8 cellular contexts compared by ENCODE assay signal in genomic region chr16:50282010-50282538, GRCh38. TPM values are rescaled to one million over a fixed set of nuclear protein-coding genes. Genes with fewer than 3 reads are reported as not detected.
A peak's percentile ranks its signal among the peaks of the same experiment; 100 is the strongest.
DNase-seq lines count a peak whose midpoint lies in the region; ATAC-seq and TF ChIP-seq lines count a peak whose summit lies in the region.

No MANE protein-coding gene starts in this region.

- H3K9me3 Mint-ChIP-seq in activated CD4-positive, alpha-beta memory T cell treated with anti-CD3 and anti-CD28 coated beads for 36 hours: peaks cover 5% of the 10 kb centered on the region

- H2AFZ ChIP-seq in fibroblast of lung (ENCODE audit: low read length): no peak overlapping the region

- no peaks in the 10 kb centered on the region for H3K9me3 ChIP-seq in fibroblast of lung (ENCODE audit: control insufficient read depth, insufficient read depth, low read depth, low read length)

- H3K36me3 Mint-ChIP-seq in activated CD4-positive, alpha-beta memory T cell treated with anti-CD3 and anti-CD28 coated beads for 36 hours: peaks cover 26% of the 10 kb centered on the region

- no peaks in the 10 kb centered on the region for H3K36me3 ChIP-seq in fibroblast of lung (ENCODE audit: control insufficient read depth, insufficient read depth, low read length)

- H3K4me1 Mint-ChIP-seq in activated CD4-positive, alpha-beta memory T cell treated with anti-CD3 and anti-CD28 coated beads for 36 hours (ENCODE audit: low read depth): peaks cover 86% of the 10 kb centered on the region

- H3K27me3 Mint-ChIP-seq in activated CD4-positive, alpha-beta memory T cell treated with anti-CD3 and anti-CD28 coated beads for 36 hours: no peaks in the 10 kb centered on the region

- ATAC-seq in GM19438 (IDR thresholded peaks at IDR 0.05; ENCODE audit: low read depth, unreplicated experiment) (peak; percentile 92), HG03469 (IDR thresholded peaks at IDR 0.05; ENCODE audit: unreplicated experiment) (peak; percentile 93), sciatic nerve (peak; percentile 84)

- TF ChIP-seq CTCF in AG10803 (conservative IDR thresholded peaks at IDR 0.05; ENCODE audit: low read length): no peak
- no peak for TF ChIP-seq CTCF in fibroblast of lung (conservative IDR thresholded peaks at IDR 0.05 in 1 of 2, IDR thresholded peaks at IDR 0.05 in 1 of 2; ENCODE audit: low read depth in 1 of 2, low read length in 2 of 2)

- H3K27ac ChIP-seq in fibroblast of lung (ENCODE audit: insufficient read depth, low read length): no peak overlapping the region

- CTCF ChIA-PET in activated CD4-positive, alpha-beta memory T cell treated with anti-CD3 and anti-CD28 coated beads for 36 hours (lab: Charles Lee): interaction anchor here (0.7 to 2.9 kb wide), 7 partner anchors 7 to 388 kb away, joined by 3 to 11 read pairs (median 3); partner anchors contain the start of gene ADCY7

- H3K4me1 ChIP-seq in fibroblast of lung (ENCODE audit: control insufficient read depth, extremely low read depth, insufficient read depth, low read length): no peaks in the 10 kb centered on the region

- H3K27me3 ChIP-seq in fibroblast of lung (ENCODE audit: control insufficient read depth, insufficient read depth, low read length): no peaks in the 10 kb centered on the region

- H3K4me3 ChIP-seq in AG10803 (ENCODE audit: low read length): no peak overlapping the region
- H3K4me3 ChIP-seq in fibroblast of lung (replicated peaks in 1 of 4; ENCODE audit: control extremely low read depth in 1 of 4, insufficient read depth in 1 of 4, low read depth in 3 of 4, low read length in 4 of 4): no peak overlapping the region

- no peak overlapping the region for H3K9ac ChIP-seq in fibroblast of lung (ENCODE audit: insufficient read depth, low read length)

- peak overlapping the region; percentile 65 for H3K27ac Mint-ChIP-seq in activated CD4-positive, alpha-beta memory T cell treated with anti-CD3 and anti-CD28 coated beads for 36 hours

- H3K4me2 ChIP-seq in fibroblast of lung (ENCODE audit: extremely low read depth, insufficient read depth, low read length): no peak overlapping the region

- no peaks in the 10 kb centered on the region for H4K20me1 ChIP-seq in fibroblast of lung (ENCODE audit: control insufficient read depth, extremely low read depth, insufficient read depth, low read length)

- intact Hi-C loops in activated CD4-positive, alpha-beta memory T cell treated with anti-CD3 and anti-CD28 coated beads for 36 hours (cut with micrococcal nuclease): no loop called here
- intact Hi-C loops in sciatic nerve (cut with DNase I): no loop called here

- H3K4me3 Mint-ChIP-seq in activated CD4-positive, alpha-beta memory T cell treated with anti-CD3 and anti-CD28 coated beads for 36 hours: peak overlapping the region; percentile 18

- no peaks in the 10 kb centered on the region for H3K79me2 ChIP-seq in fibroblast of lung (ENCODE audit: control insufficient read depth, insufficient read depth, low read length)

- peak; percentile 47 for DNase-seq in AG10803 (ENCODE audit: low read depth)
- DNase-seq in activated CD4-positive, alpha-beta memory T cell treated with anti-CD3 and anti-CD28 coated beads for 36 hours: peak; percentile 76
- DNase-seq in fibroblast of lung (ENCODE audit: low read depth in 2 of 2): peak; percentile 46 to 74
- DNase-seq in sciatic nerve (ENCODE audit: low spot score): peak; percentile 81
- no peak for DNase-seq in kidney glomerular epithelial cell (lab: John Stamatoyannopoulos, UW)
- DNase-seq in 8988T: no peak

- POLR2A ChIA-PET in activated CD4-positive, alpha-beta memory T cell treated with anti-CD3 and anti-CD28 coated beads for 36 hours (lab: Charles Lee): interaction anchor here (0.6 to 1.6 kb wide), 6 partner anchors 8 to 55 kb away, joined by 3 to 7 read pairs (median 3); partner anchors contain the start of gene ADCY7

RNA-seq across cellular contexts. Expression of gene ADCY7, which starts 15.7 kb away (rescaled TPM):
- total RNA-seq in activated CD4-positive, alpha-beta memory T cell treated with anti-CD3 and anti-CD28 coated beads for 36 hours: 100 to 1,000 TPM in 1 of 2 experiments, 10 to 100 TPM in 1; 100.0 to 107 TPM
- total RNA-seq in fibroblast of lung: 34.0 and 34.7 TPM in 2 replicates
- polyA plus RNA-seq in fibroblast of lung: 9.4 and 9.9 TPM in 2 replicates
- polyA plus RNA-seq in fibroblast of lung (2012): 11.4 and 13.9 TPM in 2 replicates
- 27.4 and 53.6 TPM in 2 replicates for polyA minus RNA-seq in fibroblast of lung (ENCODE audit: low replicate concordance)
- total RNA-seq in sciatic nerve: 39.4 TPM

Comparison
In these comparisons a context has a peak if more than half of its experiments do, and no peak if none do; other contexts are left out.
1. DNase-seq: peak in AG10803 (single experiment), activated CD4-positive, alpha-beta memory T cell treated with anti-CD3 and anti-CD28 coated beads for 36 hours (single experiment), fibroblast of lung (2 of 2) and sciatic nerve (single experiment); none in kidney glomerular epithelial cell (single experiment) and 8988T (single experiment).
2. Peak in every context shown above with its lines, with median percentiles within 50 percentile points of each other: ATAC-seq.